Comparison of ENCODE assay signal across 9 cellular contexts in the genomic region with DNA sequence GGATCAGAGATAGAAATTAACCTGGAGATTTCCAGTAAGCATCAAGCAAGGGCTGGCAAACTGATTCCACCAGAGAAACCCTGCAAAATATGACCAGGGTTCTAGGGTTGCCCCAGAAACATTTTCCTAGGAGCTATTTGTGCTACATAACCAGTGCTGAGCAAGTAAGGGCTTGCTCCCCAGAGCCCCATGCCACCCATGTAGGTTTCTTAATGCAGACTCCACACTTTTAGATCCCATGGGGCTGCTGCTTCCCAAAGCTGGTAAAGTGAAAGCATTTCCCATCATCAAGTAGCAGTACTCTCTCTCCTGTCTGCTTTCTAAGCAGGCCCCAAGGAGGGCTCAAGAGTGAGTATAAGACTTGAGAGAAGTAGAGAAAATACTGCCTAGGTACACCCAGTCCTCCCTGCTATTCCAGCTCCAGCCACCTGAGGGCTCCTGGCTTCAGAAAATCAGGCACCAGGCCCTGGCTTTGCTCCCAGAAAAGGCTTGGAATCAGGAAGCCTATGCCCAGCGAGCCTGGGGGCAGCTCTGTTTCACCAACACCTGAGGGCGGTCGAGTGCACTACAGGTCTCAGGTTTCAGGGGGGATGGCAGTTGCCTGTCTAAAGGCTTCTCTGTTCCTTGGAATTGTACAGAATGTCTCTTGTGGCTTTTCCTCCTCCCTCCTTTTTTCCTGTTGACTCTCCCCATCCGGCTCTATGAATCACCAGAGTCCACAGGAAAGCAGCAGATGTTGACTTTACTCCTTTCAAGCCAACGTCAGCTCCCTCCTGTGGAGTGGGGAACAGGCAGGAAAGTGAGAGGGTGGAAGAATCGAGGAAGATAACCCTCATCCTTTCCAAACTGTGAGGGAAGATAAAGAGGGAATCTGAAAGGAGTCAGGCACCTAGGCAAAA. TPM values are rescaled to one million over a fixed set of nuclear protein-coding genes. Genes with fewer than 3 reads are reported as not detected.
A peak's percentile ranks its signal among the peaks of the same experiment; 100 is the strongest.
DNase-seq lines count a peak whose midpoint lies in the region; ATAC-seq, FAIRE-seq and TF ChIP-seq lines count a peak whose summit lies in the region.
"Had no signal": no experiment of that assay in that cellular context is flagged by ENCODE, and none has a peak within 500 bp of the region (broad histone marks: within the 10 kb centered on the region; RNA-seq: fewer than 3 reads in every experiment).

No MANE protein-coding gene starts in this region.

- H3K4me3 Mint-ChIP-seq in activated T-cell treated with anti-CD3 and anti-CD28 coated beads, Interleukin-2, amount 50 U/mL, for 24 hours = no peak overlapping the region
- H3K4me3 Mint-ChIP-seq: activated naive CD4-positive, alpha-beta T cell treated with anti-CD3 and anti-CD28 coated beads, Interleukin-2, amount 50 U/mL, for 24 hours had no signal

- no peak overlapping the region for H3K27ac ChIP-seq in OCI-LY1 (ENCODE audit: low read depth, low read length, poor library complexity, severe bottlenecking)
- H3K27ac ChIP-seq in esophagus (ENCODE audit: low read depth in 2 of 2, low read length in 1 of 2) = peak overlapping the region; percentile 90 to 91

- no peak overlapping the region for H2AFZ ChIP-seq in OCI-LY1 (ENCODE audit: low read length)

- H3K79me2 ChIP-seq in OCI-LY1 (ENCODE audit: insufficient read depth, low read length) = no peaks in the 10 kb centered on the region

- H3K36me3 Mint-ChIP-seq in activated T-cell treated with anti-CD3 and anti-CD28 coated beads, Interleukin-2, amount 50 U/mL, for 24 hours (ENCODE audit: low read depth) = no peaks in the 10 kb centered on the region
- H3K36me3 Mint-ChIP-seq: activated naive CD4-positive, alpha-beta T cell treated with anti-CD3 and anti-CD28 coated beads, Interleukin-2, amount 50 U/mL, for 24 hours had no signal

- H3K9me3 ChIP-seq in OCI-LY1 (ENCODE audit: low read length) (no peaks in the 10 kb centered on the region), esophagus (ENCODE audit: control insufficient read depth in 2 of 2, insufficient read depth in 1 of 2, low read depth in 1 of 2, low read length in 1 of 2) (no peaks in the 10 kb centered on the region)

- TF ChIP-seq CTCF in D721Med (IDR thresholded peaks at IDR 0.05; ENCODE audit: insufficient read depth, missing control alignments) (peak; percentile 99), OCI-LY1 (IDR thresholded peaks at IDR 0.05; ENCODE audit: low read length) (peak; percentile 86)

- no peak for FAIRE-seq in D721Med (lab: Jason Lieb, UNC)

- no peak overlapping the region for H3K4me2 ChIP-seq in OCI-LY1 (ENCODE audit: low read length)

- H3K9ac ChIP-seq in OCI-LY1 (ENCODE audit: low read length) = no peak overlapping the region

- peak; percentile 91 for DNase-seq in D721Med (ENCODE audit: insufficient read length, low spot score)
- DNase-seq in HuH-7 (ENCODE audit: low spot score) = peak; percentile 86
- DNase-seq in activated T-cell treated with anti-CD3 and anti-CD28 coated beads, Interleukin-2, amount 50 U/mL, for 24 hours = peak; percentile 69
- DNase-seq in middle frontal gyrus (ENCODE audit: extremely low spot score, low spot score) = peak; percentile 83
- peak; percentile 74 for DNase-seq in stimulated activated CD8-positive, alpha-beta memory T cell treated with anti-CD3 and anti-CD28 coated beads, Interleukin-4, amount 100 ng/mL, for 48 hours

- H3K27me3 Mint-ChIP-seq in activated T-cell treated with anti-CD3 and anti-CD28 coated beads, Interleukin-2, amount 50 U/mL, for 24 hours = no peaks in the 10 kb centered on the region
- H3K27me3 Mint-ChIP-seq: activated naive CD4-positive, alpha-beta T cell treated with anti-CD3 and anti-CD28 coated beads, Interleukin-2, amount 50 U/mL, for 24 hours had no signal

- H3K27me3 ChIP-seq in OCI-LY1 (ENCODE audit: insufficient read depth, low read length) = peaks cover 5% of the 10 kb centered on the region; the same call in 1 of the 2 replicates
- no peaks in the 10 kb centered on the region for H3K27me3 ChIP-seq in esophagus (ENCODE audit: control insufficient read depth in 1 of 2, insufficient read depth in 2 of 2, low read length in 2 of 2)

- H4K20me1 ChIP-seq in OCI-LY1 (ENCODE audit: insufficient read depth, low read length) = no peaks in the 10 kb centered on the region

- 7 to 8% methylated on average over 6 of the region's 6 CpGs for WGBS in esophagus, 2 donors

- no peaks in the 10 kb centered on the region for H3F3A ChIP-seq in OCI-LY1 (ENCODE audit: insufficient read depth, low read length)

- H3K4me1 ChIP-seq in OCI-LY1 (ENCODE audit: insufficient read depth, low read length, severe bottlenecking) = no peaks in the 10 kb centered on the region
- peaks cover 0 to 4% of the 10 kb centered on the region in 2 donors for H3K4me1 ChIP-seq in esophagus (ENCODE audit: control insufficient read depth in 2 of 2, insufficient read depth in 2 of 2, low read length in 1 of 2)

- no peaks in the 10 kb centered on the region for H3K9me3 Mint-ChIP-seq in activated T-cell treated with anti-CD3 and anti-CD28 coated beads, Interleukin-2, amount 50 U/mL, for 24 hours
- H3K9me3 Mint-ChIP-seq: activated naive CD4-positive, alpha-beta T cell treated with anti-CD3 and anti-CD28 coated beads, Interleukin-2, amount 50 U/mL, for 24 hours had no signal

- H3K36me3 ChIP-seq in OCI-LY1 (ENCODE audit: insufficient read depth, low read length) (no peaks in the 10 kb centered on the region), esophagus (ENCODE audit: control insufficient read depth in 2 of 2, insufficient read depth in 2 of 2, low read length in 1 of 2) (no peaks in the 10 kb centered on the region)

- peaks cover 1% of the 10 kb centered on the region for H3K4me1 Mint-ChIP-seq in activated T-cell treated with anti-CD3 and anti-CD28 coated beads, Interleukin-2, amount 50 U/mL, for 24 hours (ENCODE audit: low read depth)

- no peaks in the 10 kb centered on the region for H3K9me2 ChIP-seq in OCI-LY1 (ENCODE audit: low read depth, low read length)

- no peak for ATAC-seq in GM18909 (IDR thresholded peaks at IDR 0.05; ENCODE audit: poor library complexity, unreplicated experiment)

- no peak overlapping the region for H3K4me3 ChIP-seq in OCI-LY1 (ENCODE audit: low read depth, low read length, poor library complexity, severe bottlenecking)
- peak overlapping the region in 1 of 2 donors; percentile 12 for H3K4me3 ChIP-seq in esophagus (ENCODE audit: low read depth in 1 of 2, low read length in 2 of 2)

- H3K27ac Mint-ChIP-seq in activated T-cell treated with anti-CD3 and anti-CD28 coated beads, Interleukin-2, amount 50 U/mL, for 24 hours = no peak overlapping the region
- H3K27ac Mint-ChIP-seq: activated naive CD4-positive, alpha-beta T cell treated with anti-CD3 and anti-CD28 coated beads, Interleukin-2, amount 50 U/mL, for 24 hours had no signal

RNA-seq across cellular contexts. Expression of a gene that starts 6.2 kb away (rescaled TPM):
- polyA plus RNA-seq in esophagus = 10 to 100 TPM; 13.9 to 17.0 TPM

RNA-seq across cellular contexts. Expression of a gene that starts 18.0 kb away (rescaled TPM):
- polyA plus RNA-seq in esophagus = 1 to 10 TPM; 1.5 to 1.9 TPM

RNA-seq across cellular contexts. Expression of a gene that starts 26.7 kb away (rescaled TPM):
- polyA plus RNA-seq in esophagus = 10 to 100 TPM; 19.3 to 26.4 TPM

RNA-seq across cellular contexts. Expression of a gene that starts 33.0 kb away (rescaled TPM):
- polyA plus RNA-seq in esophagus = 10 to 100 TPM; 29.8 to 43.6 TPM

RNA-seq across cellular contexts. Expression of a gene that starts 35.4 kb away (rescaled TPM):
- polyA plus RNA-seq in esophagus = 100 to 1,000 TPM; 144 to 250 TPM
